In genomic region chr19:29524912-29525870, GRCh38 we compare ENCODE assay signal across 12 cellular contexts. TPM values are rescaled to one million over a fixed set of nuclear protein-coding genes. Genes with fewer than 3 reads are reported as not detected.
DNase-seq lines count a peak whose midpoint lies in the region; ATAC-seq and TF ChIP-seq lines count a peak whose summit lies in the region.
"Had no signal": no experiment of that assay in that cellular context is flagged by ENCODE, and none has a peak within 500 bp of the region (broad histone marks: within the 10 kb centered on the region; RNA-seq: fewer than 3 reads in every experiment).

No MANE protein-coding gene starts in this region.

- no peak overlapping the region for H3K27ac Mint-ChIP-seq in activated T-helper 2 cell treated with anti-CD3 and anti-CD28 coated beads, Interferon-gamma antibody, Interleukin-2, Interleukin-4, amounts not matched to agents 10 μg/mL and 5 μg/mL and 100 μg/mL, durations not matched to agents 14 hours and 24 hours and 36 hours

- peaks cover 16% of the 10 kb centered on the region for H3K4me1 Mint-ChIP-seq in activated T-helper 2 cell treated with anti-CD3 and anti-CD28 coated beads, Interferon-gamma antibody, Interleukin-2, Interleukin-4, amounts not matched to agents 10 μg/mL and 5 μg/mL and 100 μg/mL, durations not matched to agents 14 hours and 24 hours and 36 hours (ENCODE audit: low read depth)

- no peaks in the 10 kb centered on the region for H3K36me3 ChIP-seq in cardiac muscle cell
- H3K36me3 ChIP-seq: BE2C had no signal

- H3K36me3 Mint-ChIP-seq in activated T-helper 2 cell treated with anti-CD3 and anti-CD28 coated beads, Interferon-gamma antibody, Interleukin-2, Interleukin-4, amounts not matched to agents 10 μg/mL and 5 μg/mL and 100 μg/mL, durations not matched to agents 14 hours and 24 hours and 36 hours (ENCODE audit: low read depth) = no peaks in the 10 kb centered on the region

- intact Hi-C loops in cardiac septum (cut with DNase I) = no loop called here
- intact Hi-C loops in activated T-helper 2 cell treated with anti-CD3 and anti-CD28 coated beads, Interferon-gamma antibody, Interleukin-2, Interleukin-4, amounts not matched to agents 10 μg/mL and 5 μg/mL and 100 μg/mL, durations not matched to agents 14 hours and 24 hours and 36 hours (cut with micrococcal nuclease) = loop anchor here (5.0 to 10.0 kb wide), 6 partner anchors 58 to 1822 kb away; partner anchors contain the start of genes POP4 and TSHZ3

- H3K27ac ChIP-seq in cardiac muscle cell (no peak overlapping the region), temporal lobe (ENCODE audit: low read depth, low read length) (peak overlapping the region; percentile 65)

- peak overlapping the region; percentile 18 for H3K4me3 ChIP-seq in cardiac muscle cell

- DNase-seq in cardiac muscle cell (ENCODE audit: low read depth in 1 of 2, low spot score in 1 of 2) = no peak
- DNase-seq in cardiac septum (ENCODE audit: low spot score) = no peak
- DNase-seq in activated T-helper 2 cell treated with anti-CD3 and anti-CD28 coated beads, Interferon-gamma antibody, Interleukin-2, Interleukin-4, amounts not matched to agents 10 μg/mL and 5 μg/mL and 100 μg/mL, durations not matched to agents 14 hours and 24 hours and 36 hours (ENCODE audit: low spot score) = no peak
- peak; percentile 69 for DNase-seq in left kidney (ENCODE audit: low read depth, low spot score)
- no peak for DNase-seq in central memory CD4-positive, alpha-beta T cell
- DNase-seq in GF-D8 (lab: John Stamatoyannopoulos, UW) = no peak
- DNase-seq: BE2C; stimulated activated CD4-positive, alpha-beta T cell treated with anti-CD3 and anti-CD28 coated beads, Interleukin-4, amount 100 ng/mL, for 24 hours had no signal

- H3K9me3 ChIP-seq in cardiac muscle cell (ENCODE audit: low read depth) = no peaks in the 10 kb centered on the region
- H3K9me3 ChIP-seq: BE2C had no signal

- peaks cover 47% of the 10 kb centered on the region for H3K27me3 Mint-ChIP-seq in activated T-helper 2 cell treated with anti-CD3 and anti-CD28 coated beads, Interferon-gamma antibody, Interleukin-2, Interleukin-4, amounts not matched to agents 10 μg/mL and 5 μg/mL and 100 μg/mL, durations not matched to agents 14 hours and 24 hours and 36 hours (ENCODE audit: low read depth)

- TF ChIP-seq CTCF in cardiac muscle cell (IDR thresholded peaks at IDR 0.05; ENCODE audit: low read depth, low read length) = no peak

- H3K4me3 Mint-ChIP-seq in activated T-helper 2 cell treated with anti-CD3 and anti-CD28 coated beads, Interferon-gamma antibody, Interleukin-2, Interleukin-4, amounts not matched to agents 10 μg/mL and 5 μg/mL and 100 μg/mL, durations not matched to agents 14 hours and 24 hours and 36 hours (ENCODE audit: low read depth) = peak overlapping the region; percentile 21

- H3K9me3 Mint-ChIP-seq in activated T-helper 2 cell treated with anti-CD3 and anti-CD28 coated beads, Interferon-gamma antibody, Interleukin-2, Interleukin-4, amounts not matched to agents 10 μg/mL and 5 μg/mL and 100 μg/mL, durations not matched to agents 14 hours and 24 hours and 36 hours = no peaks in the 10 kb centered on the region

- no peak for ATAC-seq in HG03139 (IDR thresholded peaks at IDR 0.05; ENCODE audit: unreplicated experiment)
- ATAC-seq: Right ventricle myocardium inferior had no signal

- peaks cover 8% of the 10 kb centered on the region for H3K4me1 ChIP-seq in cardiac muscle cell (ENCODE audit: low read depth)
- H3K4me1 ChIP-seq: BE2C had no signal

- H3K27me3 ChIP-seq in cardiac muscle cell = peaks cover 100% of the 10 kb centered on the region

RNA-seq across cellular contexts. Expression of gene VSTM2B, which starts 0.6 kb away (rescaled TPM):
- 0.39 TPM in 1 of 2 replicates, not detected in the other for total RNA-seq in cardiac muscle cell
- polyA plus RNA-seq in cardiac muscle cell = not detected in 2 replicates
- not detected for total RNA-seq in cardiac septum
- not detected in 2 replicates for total RNA-seq in activated T-helper 2 cell treated with anti-CD3 and anti-CD28 coated beads, Interferon-gamma antibody, Interleukin-2, Interleukin-4, amounts not matched to agents 10 μg/mL and 5 μg/mL and 100 μg/mL, durations not matched to agents 14 hours and 24 hours and 36 hours
- 15.5 TPM for total RNA-seq in temporal lobe
- total RNA-seq: lung microvascular endothelial cell, Right ventricle myocardium inferior had no signal

Comparison
In these comparisons a context has a peak if more than half of its experiments do, and no peak if none do; other contexts are left out.
1. RNA of gene VSTM2B, which starts 0.6 kb away (total RNA-seq): 15.5 TPM in temporal lobe (single experiment); 0.39 TPM in cardiac muscle cell, not detected in cardiac septum (single experiment) and not detected in activated T-helper 2 cell treated with anti-CD3 and anti-CD28 coated beads, Interferon-gamma antibody, Interleukin-2, Interleukin-4, amounts not matched to agents 10 μg/mL and 5 μg/mL and 100 μg/mL, durations not matched to agents 14 hours and 24 hours and 36 hours; every median in the first group is over 10 times any median in the second.